8 cellular contexts compared by ENCODE assay signal in genomic region chr7:30504347-30505173, GRCh38. TPM values are rescaled to one million over a fixed set of nuclear protein-coding genes. Genes with fewer than 3 reads are reported as not detected.
A peak's percentile ranks its signal among the peaks of the same experiment; 100 is the strongest.
DNase-seq lines count a peak whose midpoint lies in the region; FAIRE-seq and TF ChIP-seq lines count a peak whose summit lies in the region.

A gene with protein sequence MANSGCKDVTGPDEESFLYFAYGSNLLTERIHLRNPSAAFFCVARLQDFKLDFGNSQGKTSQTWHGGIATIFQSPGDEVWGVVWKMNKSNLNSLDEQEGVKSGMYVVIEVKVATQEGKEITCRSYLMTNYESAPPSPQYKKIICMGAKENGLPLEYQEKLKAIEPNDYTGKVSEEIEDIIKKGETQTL (minus strand): TSS chr7:30504829. CDS start chr7:30504709, 120 bp downstream.

- CTCF ChIA-PET in activated naive CD4-positive, alpha-beta T cell treated with anti-CD3 and anti-CD28 coated beads for 36 hours (lab: Charles Lee), result interaction anchor here (1.1 kb wide), 1 partner anchor 60 kb away, joined by 4 read pairs; no protein-coding TSS in a partner anchor

- peaks cover 34% of the 10 kb centered on the region for H3K36me3 Mint-ChIP-seq in activated naive CD4-positive, alpha-beta T cell treated with anti-CD3 and anti-CD28 coated beads for 36 hours (ENCODE audit: low read depth)

- no peaks in the 10 kb centered on the region for H3K27me3 ChIP-seq in neutrophil

- H3K9me3 Mint-ChIP-seq in activated naive CD4-positive, alpha-beta T cell treated with anti-CD3 and anti-CD28 coated beads for 36 hours, result peaks cover 4% of the 10 kb centered on the region

- H3K4me3 ChIP-seq in HFF-Myc (replicated peaks; ENCODE audit: low read depth, low read length), result peak within 1 kb of the TSS; percentile 91
- peak within 1 kb of the TSS; percentile 90 to 94 for H3K4me3 ChIP-seq in neutrophil (ENCODE audit: low read depth in 1 of 2, low read length in 1 of 2)

- peak within 1 kb of the TSS; percentile 85 for H3K27ac Mint-ChIP-seq in activated naive CD4-positive, alpha-beta T cell treated with anti-CD3 and anti-CD28 coated beads for 36 hours

- DNase-seq in GM04503 (ENCODE audit: low read depth) (peak; percentile 87), HFF-Myc (ENCODE audit: extremely low read depth, low read depth) (peak; percentile 94), NAMALWA (ENCODE audit: low spot score) (peak; percentile 99), SK-N-DZ (ENCODE audit: low spot score) (peak; percentile 99), frontal cortex (ENCODE audit: low spot score in 2 of 2) (peak; percentile 90 to 93), substantia nigra (lab: John Stamatoyannopoulos, UW) (peak; percentile 63 to 100 (median 98))
- DNase-seq in activated naive CD4-positive, alpha-beta T cell treated with anti-CD3 and anti-CD28 coated beads for 36 hours, result peak; percentile 99

- FAIRE-seq in frontal cortex (lab: Jason Lieb, UNC), result peak; percentile 88

- no peak for TF ChIP-seq CTCF in HFF-Myc (IDR thresholded peaks at IDR 0.05; ENCODE audit: low read depth, low read length, missing control alignments)
- TF ChIP-seq CTCF in neutrophil (IDR thresholded peaks at IDR 0.05), result peak; percentile 4

- peaks cover 38% of the 10 kb centered on the region for H3K4me1 Mint-ChIP-seq in activated naive CD4-positive, alpha-beta T cell treated with anti-CD3 and anti-CD28 coated beads for 36 hours (ENCODE audit: low read depth)

- H3K27me3 Mint-ChIP-seq in activated naive CD4-positive, alpha-beta T cell treated with anti-CD3 and anti-CD28 coated beads for 36 hours (ENCODE audit: low read depth), result no peaks in the 10 kb centered on the region

- H3K4me1 ChIP-seq in neutrophil (ENCODE audit: control insufficient read depth in 1 of 2, insufficient read depth in 1 of 2, low read depth in 1 of 2, low read length in 1 of 2), result peaks cover 19 to 24% of the 10 kb centered on the region in 2 experiments

- H3K4me3 Mint-ChIP-seq in activated naive CD4-positive, alpha-beta T cell treated with anti-CD3 and anti-CD28 coated beads for 36 hours, result peak within 1 kb of the TSS; percentile 82

- H3K9me3 ChIP-seq in neutrophil, result no peaks in the 10 kb centered on the region

- no peaks in the 10 kb centered on the region for H3K36me3 ChIP-seq in neutrophil

- H3K27ac ChIP-seq in neutrophil, result peak within 1 kb of the TSS; percentile 46
- H3K27ac ChIP-seq in substantia nigra (ENCODE audit: low read depth, low read length, poor library complexity, severe bottlenecking), result peak within 1 kb of the TSS; percentile 85

- intact Hi-C loops in activated naive CD4-positive, alpha-beta T cell treated with anti-CD3 and anti-CD28 coated beads for 36 hours (cut with micrococcal nuclease), result loop anchor here (1.0 to 10.0 kb wide), 6 partner anchors 25 to 1990 kb away; partner anchors contain the start of genes AVL9, FKBP14, GARS1 and LSM5

RNA-seq across cellular contexts. Expression of the gene that starts here (rescaled TPM):
- 198 and 218 TPM in 2 replicates for polyA plus RNA-seq in SK-N-DZ (2014; cell fraction: cytosol; rRNA removed)
- 102 and 141 TPM in 2 replicates for polyA plus RNA-seq in SK-N-DZ (2014; cell fraction: nucleus; rRNA removed)
- total RNA-seq in activated naive CD4-positive, alpha-beta T cell treated with anti-CD3 and anti-CD28 coated beads for 36 hours, result 10 to 100 TPM; 83.0 to 83.8 TPM
- total RNA-seq in frontal cortex, result 23.2 TPM

Comparison
In these comparisons a context has a peak if more than half of its experiments do, and no peak if none do; other contexts are left out.
1. Peak in every context shown above with its lines: DNase-seq, H3K4me3 ChIP-seq and H3K27ac ChIP-seq.